In genomic region chr5:108642170-108642906, GRCh38 we compare ENCODE assay signal across 8 cellular contexts.
DNase-seq lines count a peak whose midpoint lies in the region; ATAC-seq and TF ChIP-seq lines count a peak whose summit lies in the region.

No MANE protein-coding gene starts in this region.

- H3K4me1 Mint-ChIP-seq in WTC11: peaks cover 17% of the 10 kb centered on the region

- TF ChIP-seq CTCF in WTC11 (IDR thresholded peaks at IDR 0.05): peak; percentile 70

- no peaks in the 10 kb centered on the region for H3K4me1 ChIP-seq in BLaER1

- H3K9me3 ChIP-seq in BLaER1: peaks cover 4% of the 10 kb centered on the region

- H3K27ac Mint-ChIP-seq in WTC11: peak overlapping the region; percentile 47

- H3K4me3 Mint-ChIP-seq in WTC11: no peak overlapping the region

- H3K4me2 ChIP-seq in BLaER1: peak overlapping the region; percentile 36

- CTCF ChIA-PET in WTC11 (lab: Charles Lee): interaction anchor here (0.5 to 2.6 kb wide), 27 partner anchors 9 to 1046 kb away, joined by 3 to 14 read pairs (median 3); no protein-coding TSS in a partner anchor

- H3K27me3 ChIP-seq in BLaER1: no peaks in the 10 kb centered on the region

- no peaks in the 10 kb centered on the region for H3K27me3 Mint-ChIP-seq in WTC11 (ENCODE audit: low read depth)

- DNase-seq in NCI-H2227 (lab: John Stamatoyannopoulos, UW; ENCODE audit: unreplicated experiment) (peak; percentile 58), WTC11 (ENCODE audit: low spot score) (peak; percentile 72), left kidney (ENCODE audit: low read depth, low spot score) (peak; percentile 92)
- peak; percentile 24 for DNase-seq in central memory CD4-positive, alpha-beta T cell
- DNase-seq in stimulated activated CD4-positive, alpha-beta T cell treated with anti-CD3 and anti-CD28 coated beads, Interleukin-4, amount 100 ng/mL, for 24 hours: peak; percentile 58

- peaks cover 11% of the 10 kb centered on the region for H3K36me3 Mint-ChIP-seq in WTC11

- peaks cover 1% of the 10 kb centered on the region; the same call in 1 of the 2 replicates for H3K36me3 ChIP-seq in BLaER1

- peaks cover 14% of the 10 kb centered on the region for H3K9me3 Mint-ChIP-seq in WTC11

- H3K4me3 ChIP-seq in BLaER1: no peak overlapping the region

- POLR2A ChIA-PET in WTC11 (lab: Charles Lee): interaction anchor here (0.5 kb wide), 1 partner anchor 768 kb away, joined by 6 read pairs; the partner anchor contains the start of gene PJA2

- no peak overlapping the region for H3K9ac ChIP-seq in BLaER1

- H3K27ac ChIP-seq in BLaER1: no peak overlapping the region

- ATAC-seq in GM18909 (IDR thresholded peaks at IDR 0.05; ENCODE audit: poor library complexity, unreplicated experiment) (peak; percentile 99), HG03103 (IDR thresholded peaks at IDR 0.05; ENCODE audit: low read depth, unreplicated experiment) (peak; percentile 100), WTC11 (peak; percentile 96)

- H4K20me1 ChIP-seq in BLaER1: no peaks in the 10 kb centered on the region

TF ChIP-seq in WTC11, 78 proteins besides CTCF, POLR2A, EP300 and RAD21:
- no peak for TF ChIP-seq ZSCAN18 (CRISPR knock-in tag; IDR thresholded peaks at IDR 0.05)
- no peak for TF ChIP-seq ATF2 (CRISPR knock-in tag; IDR thresholded peaks at IDR 0.05; ENCODE audit: borderline replicate concordance, low read depth)
- TF ChIP-seq MAX (CRISPR knock-in tag; IDR thresholded peaks at IDR 0.05): no peak
- no peak for TF ChIP-seq CREB1 (CRISPR knock-in tag; IDR thresholded peaks at IDR 0.05)
- TF ChIP-seq IRF2 (CRISPR knock-in tag; IDR thresholded peaks at IDR 0.05; ENCODE audit: borderline replicate concordance, low read depth): no peak
- no peak for TF ChIP-seq ZMAT4 (CRISPR knock-in tag; IDR thresholded peaks at IDR 0.05)
- no peak for TF ChIP-seq AR (CRISPR knock-in tag; IDR thresholded peaks at IDR 0.05)
- TF ChIP-seq NR2C2 (CRISPR knock-in tag; IDR thresholded peaks at IDR 0.05): no peak
- no peak for TF ChIP-seq HMGA2 (CRISPR knock-in tag; IDR thresholded peaks at IDR 0.05)
- TF ChIP-seq FOXP1 (CRISPR knock-in tag; IDR thresholded peaks at IDR 0.05; ENCODE audit: borderline replicate concordance): no peak
- no peak for TF ChIP-seq SMAD4 (CRISPR knock-in tag; IDR thresholded peaks at IDR 0.05)
- no peak for TF ChIP-seq ZNF281 (CRISPR knock-in tag; IDR thresholded peaks at IDR 0.05)
- no peak for TF ChIP-seq SOX15 (CRISPR knock-in tag; IDR thresholded peaks at IDR 0.05)
- TF ChIP-seq ZBTB43 (CRISPR knock-in tag; IDR thresholded peaks at IDR 0.05): no peak
- no peak for TF ChIP-seq JUN (CRISPR knock-in tag; IDR thresholded peaks at IDR 0.05)

Comparison
In these comparisons a context has a peak if more than half of its experiments do, and no peak if none do; other contexts are left out.
1. DNase-seq: peak in every context shown above with its lines; median percentile 92 in left kidney; 72 in WTC11; 58 in NCI-H2227; 58 in stimulated activated CD4-positive, alpha-beta T cell treated with anti-CD3 and anti-CD28 coated beads, Interleukin-4, amount 100 ng/mL, for 24 hours; 24 in central memory CD4-positive, alpha-beta T cell.